Comparison of ENCODE assay signal across 11 cellular contexts in the genomic region with DNA sequence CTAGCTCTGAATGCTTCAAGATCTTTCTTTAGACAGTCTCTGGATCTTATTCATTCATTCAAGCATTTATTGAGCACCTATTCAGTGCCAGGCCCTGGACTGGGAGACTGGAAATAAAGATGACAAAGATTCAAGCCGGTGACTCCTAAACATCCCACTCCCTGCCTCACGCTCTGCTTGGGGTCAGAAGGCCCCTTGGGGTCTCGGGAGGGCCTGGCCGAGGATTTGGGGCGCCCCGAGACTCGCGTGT. TPM values are rescaled to one million over a fixed set of nuclear protein-coding genes. Genes with fewer than 3 reads are reported as not detected.
A peak's percentile ranks its signal among the peaks of the same experiment; 100 is the strongest.
DNase-seq lines count a peak whose midpoint lies in the region; ATAC-seq and TF ChIP-seq lines count a peak whose summit lies in the region.
"Had no signal": no experiment of that assay in that cellular context is flagged by ENCODE, and none has a peak within 500 bp of the region (broad histone marks: within the 10 kb centered on the region; RNA-seq: fewer than 3 reads in every experiment).

No MANE protein-coding gene starts in this region.

- H3K4me1 ChIP-seq in right atrium auricular region, result peaks cover 0 to 14% of the 10 kb centered on the region in 2 donors
- H3K4me1 ChIP-seq in upper lobe of right lung, result peaks cover 9% of the 10 kb centered on the region

- peaks cover 2 to 6% of the 10 kb centered on the region in 2 donors for H3K27me3 ChIP-seq in right atrium auricular region
- H3K27me3 ChIP-seq in upper lobe of right lung, result peaks cover 38% of the 10 kb centered on the region

- peaks cover 49 to 57% (median 49%) of the 10 kb centered on the region in 3 donors for H3K4me1 Mint-ChIP-seq in naive B cell

- DNase-seq in right atrium auricular region (ENCODE audit: low spot score) (no peak), Right ventricle myocardium inferior (ENCODE audit: missing footprints) (no peak), caudate nucleus (lab: John Stamatoyannopoulos, UW) (no peak), naive B cell (no peak), upper lobe of right lung (no peak), NCI-H2081 (lab: John Stamatoyannopoulos, UW) (no peak)
- DNase-seq: NCI-H1930, T1000 had no signal

- H3K4me3 ChIP-seq in right atrium auricular region (peak overlapping the region; percentile 40 to 59), upper lobe of right lung (peak overlapping the region; percentile 47)

- H3K36me3 Mint-ChIP-seq in naive B cell, result no peaks in the 10 kb centered on the region

- intact Hi-C loops in Right ventricle myocardium inferior (cut with DNase I), result no loop called here
- intact Hi-C loops in upper lobe of right lung (cut with DNase I), result loop anchor here (10.0 kb wide), 1 partner anchor 118 kb away; no protein-coding TSS in a partner anchor

- H3K36me3 ChIP-seq in right atrium auricular region (no peaks in the 10 kb centered on the region), upper lobe of right lung (no peaks in the 10 kb centered on the region)

- H3K27me3 Mint-ChIP-seq in naive B cell, result no peaks in the 10 kb centered on the region

- H3K9me3 Mint-ChIP-seq in naive B cell, result no peaks in the 10 kb centered on the region

- H3K9me3 ChIP-seq in right atrium auricular region, result no peaks in the 10 kb centered on the region
- H3K9me3 ChIP-seq in upper lobe of right lung, result no peaks in the 10 kb centered on the region

- no peak for ATAC-seq in Right ventricle myocardium inferior
- ATAC-seq in naive B cell (ENCODE audit: low read depth in 2 of 2), result peak in 1 of 2 donors; percentile 2
- no peak for ATAC-seq in upper lobe of right lung
- no peak for ATAC-seq in HG02840 (IDR thresholded peaks at IDR 0.05; ENCODE audit: low FRiP score, unreplicated experiment)
- ATAC-seq in GM21717 (IDR thresholded peaks at IDR 0.05; ENCODE audit: unreplicated experiment), result no peak

- TF ChIP-seq CTCF in right atrium auricular region (IDR thresholded peaks at IDR 0.05), result no peak
- no peak for TF ChIP-seq CTCF in upper lobe of right lung (IDR thresholded peaks at IDR 0.05)

- peak overlapping the region in 7 of 8 donors; percentile 79 to 93 (median 87) for H3K4me3 Mint-ChIP-seq in naive B cell

- H3K27ac ChIP-seq in right atrium auricular region (no peak overlapping the region), caudate nucleus (ENCODE audit: low read depth, low read length) (peak overlapping the region; percentile 44), upper lobe of right lung (no peak overlapping the region)

- peak overlapping the region; percentile 45 to 97 (median 94) for H3K27ac Mint-ChIP-seq in naive B cell

RNA-seq across cellular contexts. Expression of gene DTX1, which starts 0.2 kb away (rescaled TPM):
- total RNA-seq in right atrium auricular region, result 1 to 10 TPM; 1.2 to 4.0 TPM
- 3.7 TPM for total RNA-seq in Right ventricle myocardium inferior
- polyA plus RNA-seq in naive B cell (ENCODE audit: low read depth in 6 of 6), result 10 to 100 TPM in 3 of 6 donors, 1 to 10 TPM in 3; 1.9 to 16.8 (median 9.8) TPM
- total RNA-seq in upper lobe of right lung, result 5.1 TPM
- total RNA-seq: bronchial epithelial cell had no signal
